8 cellular contexts compared by ENCODE assay signal in the genomic region with DNA sequence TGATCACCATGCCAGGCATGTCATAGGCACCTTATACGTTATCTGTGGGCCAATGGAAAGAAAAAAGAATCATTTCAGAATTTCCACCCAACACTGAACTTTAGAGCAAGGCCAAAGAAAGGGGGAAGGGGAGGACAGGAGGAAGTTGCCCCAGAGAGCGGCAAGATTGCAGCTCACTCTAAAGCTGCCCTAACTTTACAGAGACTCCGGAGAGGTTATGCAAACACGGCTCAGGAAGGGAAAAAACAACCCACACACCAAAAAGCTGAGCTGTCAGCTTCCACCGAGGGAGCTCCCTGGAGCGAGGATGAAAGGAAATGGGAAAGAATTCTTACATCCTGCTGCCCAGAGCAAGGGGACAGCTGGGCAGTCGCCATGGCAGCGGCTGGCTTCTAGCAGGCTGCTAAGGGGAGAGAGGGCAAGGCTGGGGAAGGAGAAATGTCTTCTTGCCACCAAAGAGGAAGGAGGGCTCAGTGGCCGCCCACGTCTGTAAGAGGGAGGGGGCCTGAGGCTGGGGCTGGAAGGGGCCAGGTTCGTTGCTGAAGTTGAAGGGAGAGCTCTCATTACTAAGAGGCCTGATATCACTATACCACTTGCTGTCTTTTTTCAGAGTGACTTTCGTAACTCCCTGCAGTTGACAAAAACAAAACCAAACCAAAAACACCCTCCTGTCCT. TPM values are rescaled to one million over a fixed set of nuclear protein-coding genes. Genes with fewer than 3 reads are reported as not detected.
DNase-seq lines count a peak whose midpoint lies in the region; ATAC-seq and TF ChIP-seq lines count a peak whose summit lies in the region.

No MANE protein-coding gene starts in this region.

- H3K27ac Mint-ChIP-seq in progenitor cell of endocrine pancreas, result peak overlapping the region; percentile 79

- H3K36me3 ChIP-seq in HEK293 (ENCODE audit: control insufficient read depth in 2 of 2, insufficient read depth in 1 of 2, low read length in 2 of 2) (no peaks in the 10 kb centered on the region), aorta (ENCODE audit: control insufficient read depth in 1 of 2, insufficient read depth in 2 of 2, low read length in 1 of 2) (no peaks in the 10 kb centered on the region)

- H3K27ac ChIP-seq in HEK293 (ENCODE audit: extremely low read depth, low read depth, low read length), result no peak overlapping the region
- peak overlapping the region; percentile 58 for H3K27ac ChIP-seq in RWPE1
- peak overlapping the region; percentile 77 for H3K27ac ChIP-seq in right cardiac atrium (ENCODE audit: low read length)
- H3K27ac ChIP-seq in aorta (ENCODE audit: low read depth in 1 of 2, low read length in 2 of 2), result no peak overlapping the region

- no peaks in the 10 kb centered on the region for H3K9me3 ChIP-seq in HEK293 (ENCODE audit: control insufficient read depth, insufficient read depth, low read depth, low read length)
- H3K9me3 ChIP-seq in right cardiac atrium (ENCODE audit: control insufficient read depth, low read length), result no peaks in the 10 kb centered on the region
- H3K9me3 ChIP-seq in aorta (ENCODE audit: control insufficient read depth, low read length), result no peaks in the 10 kb centered on the region

- ATAC-seq in right cardiac atrium, result peak; percentile 59 to 71
- peak; percentile 44 for ATAC-seq in aorta (ENCODE audit: low FRiP score)
- ATAC-seq in HG03139 (IDR thresholded peaks at IDR 0.05; ENCODE audit: unreplicated experiment), result no peak

- H3K4me3 ChIP-seq in HEK293 (ENCODE audit: low read depth, low read length), result no peak overlapping the region
- H3K4me3 ChIP-seq in right cardiac atrium (ENCODE audit: low read length), result no peak overlapping the region
- H3K4me3 ChIP-seq in aorta (ENCODE audit: low read length in 2 of 2), result no peak overlapping the region

- CTCF ChIA-PET in HEK293 (lab: Yijun Ruan, JAX), result interaction anchor here (0.5 to 1.8 kb wide), 4 partner anchors 21 to 157 kb away, joined by 3 to 5 read pairs (median 4); no protein-coding TSS in a partner anchor
- CTCF ChIA-PET in RWPE1 (lab: Yijun Ruan, JAX), result no interaction called here

- H3K9me3 Mint-ChIP-seq in progenitor cell of endocrine pancreas (ENCODE audit: low read depth), result no peaks in the 10 kb centered on the region

- peaks cover 2% of the 10 kb centered on the region for H3K36me3 Mint-ChIP-seq in progenitor cell of endocrine pancreas (ENCODE audit: insufficient read depth)

- POLR2A ChIA-PET in HEK293 (lab: Yijun Ruan, JAX) (interaction anchor here (0.8 kb wide), 1 partner anchor 19 kb away, joined by 4 read pairs; no protein-coding TSS in a partner anchor), RWPE1 (lab: Yijun Ruan, JAX; ENCODE audit: low non-redundant PET) (no interaction called here)

- no peak for TF ChIP-seq CTCF in HEK293 (tag by site-specific recombination; IDR thresholded peaks at IDR 0.05)
- TF ChIP-seq CTCF in RWPE1 (conservative IDR thresholded peaks at IDR 0.05; ENCODE audit: low read depth), result no peak
- TF ChIP-seq CTCF in progenitor cell of endocrine pancreas (IDR thresholded peaks at IDR 0.05; ENCODE audit: unreplicated experiment), result no peak

- intact Hi-C loops in right cardiac atrium (cut with DNase I), result no loop called here
- intact Hi-C loops in aorta (cut with DNase I), result no loop called here

- in situ Hi-C loops in G401 (cut with HindIII; ENCODE audit: low sequenced_read_pairs), result no loop called here

- H3K4me1 ChIP-seq in HEK293 (ENCODE audit: control insufficient read depth, insufficient read depth, low read length), result no peaks in the 10 kb centered on the region; the same call in 1 of the 2 replicates
- H3K4me1 ChIP-seq in right cardiac atrium (ENCODE audit: control insufficient read depth, insufficient read depth, low read length), result no peaks in the 10 kb centered on the region
- H3K4me1 ChIP-seq in aorta (ENCODE audit: control insufficient read depth in 1 of 2, insufficient read depth in 2 of 2, low read length in 2 of 2), result peaks cover 0 to 2% of the 10 kb centered on the region in 2 donors

- H3K27me3 ChIP-seq in right cardiac atrium (ENCODE audit: control insufficient read depth, insufficient read depth) (no peaks in the 10 kb centered on the region), aorta (ENCODE audit: control insufficient read depth in 1 of 2, insufficient read depth in 2 of 2, low read length in 1 of 2) (no peaks in the 10 kb centered on the region)

- WGBS in right cardiac atrium, result 17% methylated on average over 12 of the region's 12 CpGs
- whole genome bisulfite sequencing in aorta, 2 donors, result 19% methylated on average over 12 of the region's 12 CpGs

- peak overlapping the region; percentile 16 for H3K4me3 Mint-ChIP-seq in progenitor cell of endocrine pancreas (ENCODE audit: low read depth)

- H3K4me1 Mint-ChIP-seq in progenitor cell of endocrine pancreas (ENCODE audit: low read depth), result peaks cover 22% of the 10 kb centered on the region

- DNase-seq in G401 (ENCODE audit: low spot score) (peak; percentile 37), RWPE1 (ENCODE audit: low spot score) (no peak), amygdala (lab: John Stamatoyannopoulos, UW) (peak in 39 of 56 donors; percentile 21 to 70 (median 46)), right cardiac atrium (peak; percentile 58 to 88 (median 83)), progenitor cell of endocrine pancreas (ENCODE audit: low spot score, unreplicated experiment) (no peak), aorta (peak; percentile 83 to 84)

- H3K27me3 Mint-ChIP-seq in progenitor cell of endocrine pancreas, result no peaks in the 10 kb centered on the region

TF ChIP-seq in HEK293, 187 proteins besides CTCF, POLR2A, EP300 and RAD21 (continues in another document):
- peak; percentile 64 for TF ChIP-seq GLIS1 (tag by site-specific recombination; IDR thresholded peaks at IDR 0.05)
- TF ChIP-seq ZBTB20 (tag by site-specific recombination; IDR thresholded peaks at IDR 0.05), result 0 out of 2 replicates have a peak, but pooled peaks have one; percentile 16
- no peak for TF ChIP-seq ZNF610 (tag by site-specific recombination; IDR thresholded peaks at IDR 0.05; ENCODE audit: borderline replicate concordance)
- no peak for TF ChIP-seq ZNF621 (tag by site-specific recombination; IDR thresholded peaks at IDR 0.05)
- TF ChIP-seq ZNF529 (tag by site-specific recombination; IDR thresholded peaks at IDR 0.05; ENCODE audit: insufficient replicate concordance), result no peak
- TF ChIP-seq, protein P1, sequence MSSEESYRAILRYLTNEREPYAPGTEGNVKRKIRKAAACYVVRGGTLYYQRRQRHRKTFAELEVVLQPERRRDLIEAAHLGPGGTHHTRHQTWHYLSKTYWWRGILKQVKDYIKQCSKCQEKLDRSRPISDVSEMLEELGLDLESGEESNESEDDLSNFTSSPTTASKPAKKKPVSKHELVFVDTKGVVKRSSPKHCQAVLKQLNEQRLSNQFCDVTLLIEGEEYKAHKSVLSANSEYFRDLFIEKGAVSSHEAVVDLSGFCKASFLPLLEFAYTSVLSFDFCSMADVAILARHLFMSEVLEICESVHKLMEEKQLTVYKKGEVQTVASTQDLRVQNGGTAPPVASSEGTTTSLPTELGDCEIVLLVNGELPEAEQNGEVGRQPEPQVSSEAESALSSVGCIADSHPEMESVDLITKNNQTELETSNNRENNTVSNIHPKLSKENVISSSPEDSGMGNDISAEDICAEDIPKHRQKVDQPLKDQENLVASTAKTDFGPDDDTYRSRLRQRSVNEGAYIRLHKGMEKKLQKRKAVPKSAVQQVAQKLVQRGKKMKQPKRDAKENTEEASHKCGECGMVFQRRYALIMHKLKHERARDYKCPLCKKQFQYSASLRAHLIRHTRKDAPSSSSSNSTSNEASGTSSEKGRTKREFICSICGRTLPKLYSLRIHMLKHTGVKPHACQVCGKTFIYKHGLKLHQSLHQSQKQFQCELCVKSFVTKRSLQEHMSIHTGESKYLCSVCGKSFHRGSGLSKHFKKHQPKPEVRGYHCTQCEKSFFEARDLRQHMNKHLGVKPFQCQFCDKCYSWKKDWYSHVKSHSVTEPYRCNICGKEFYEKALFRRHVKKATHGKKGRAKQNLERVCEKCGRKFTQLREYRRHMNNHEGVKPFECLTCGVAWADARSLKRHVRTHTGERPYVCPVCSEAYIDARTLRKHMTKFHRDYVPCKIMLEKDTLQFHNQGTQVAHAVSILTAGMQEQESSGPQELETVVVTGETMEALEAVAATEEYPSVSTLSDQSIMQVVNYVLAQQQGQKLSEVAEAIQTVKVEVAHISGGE (tag by site-specific recombination; conservative IDR thresholded peaks at IDR 0.05; ENCODE audit: low read depth), result 0 out of 2 replicates have a peak, but pooled peaks have one; percentile 24
- TF ChIP-seq ZNF335 (tag by site-specific recombination; conservative IDR thresholded peaks at IDR 0.05), result peak; percentile 44
- TF ChIP-seq EGR2 (tag by site-specific recombination; IDR thresholded peaks at IDR 0.05; ENCODE audit: low read depth), result peak; percentile 47; the same call in 1 of the 2 replicates
- peak; percentile 78 for TF ChIP-seq ZFHX2 (tag by site-specific recombination; conservative IDR thresholded peaks at IDR 0.05)
- peak; percentile 90 for TF ChIP-seq ZIC2 (tag by site-specific recombination; IDR thresholded peaks at IDR 0.05)
- TF ChIP-seq FEZF1 (tag by site-specific recombination; IDR thresholded peaks at IDR 0.05), result peak; percentile 17; the same call in 1 of the 2 replicates
- TF ChIP-seq ZNF600 (tag by site-specific recombination; IDR thresholded peaks at IDR 0.05), result 0 out of 2 replicates have a peak, but pooled peaks have one; percentile 30

RNA-seq across cellular contexts. Expression of a gene that starts 18.2 kb away (rescaled TPM):
- total RNA-seq in G401 (2014; rRNA removed; shearing (Covaris generic)), result 69.0 and 79.9 TPM in 2 replicates
- total RNA-seq in right cardiac atrium, result 10 to 100 TPM; 12.7 to 26.9 (median 23.5) TPM
- 11.6 TPM for polyA plus RNA-seq in right cardiac atrium
- 37.6 and 40.6 TPM in 2 replicates for total RNA-seq in progenitor cell of endocrine pancreas
- total RNA-seq in aorta, result 10 to 100 TPM; 61.9 to 69.9 TPM
- polyA plus RNA-seq in aorta, result 10 to 100 TPM; 22.8 to 58.1 TPM

RNA-seq across cellular contexts. Expression of a gene that starts 48.6 kb away (rescaled TPM):
- 29.7 and 35.2 TPM in 2 replicates for total RNA-seq in G401 (2014; rRNA removed; shearing (Covaris generic))
- total RNA-seq in right cardiac atrium (10 to 100 TPM; 37.4 to 47.2 (median 41.1) TPM), progenitor cell of endocrine pancreas (43.2 and 46.7 TPM in 2 replicates), aorta (10 to 100 TPM; 48.0 to 60.0 TPM)
- polyA plus RNA-seq in right cardiac atrium (17.2 TPM), aorta (10 to 100 TPM; 10.1 to 25.6 TPM)

Comparison
In these comparisons a context has a peak if more than half of its experiments do, and no peak if none do; other contexts are left out.
1. DNase-seq: peak in G401 (single experiment), amygdala (39 of 56), right cardiac atrium (3 of 3) and aorta (2 of 2); none in RWPE1 (single experiment) and progenitor cell of endocrine pancreas (single experiment).
2. H3K27ac ChIP-seq: peak in RWPE1 (single experiment) and right cardiac atrium (single experiment); none in HEK293 (single experiment) and aorta (0 of 2).